In the genomic region with DNA sequence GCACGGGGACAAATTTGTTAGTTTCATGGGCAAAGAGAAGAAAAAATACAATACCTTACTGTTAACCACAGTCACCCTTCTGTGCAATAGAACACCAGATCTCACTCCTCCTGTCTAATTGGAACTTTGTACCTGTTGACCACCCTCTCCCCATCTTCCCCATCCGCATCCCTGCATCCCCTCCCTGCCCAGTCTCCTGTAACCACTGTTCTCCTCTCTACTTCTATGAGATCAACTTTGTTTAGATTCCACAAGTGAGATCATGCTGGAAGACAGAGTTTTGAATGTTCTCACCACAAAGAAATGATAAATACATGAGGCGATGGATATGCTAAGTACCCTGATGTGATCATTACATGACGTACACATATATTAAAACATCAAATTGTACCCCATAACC, we compare ENCODE assay signal across 15 cellular contexts. TPM values are rescaled to one million over a fixed set of nuclear protein-coding genes. Genes with fewer than 3 reads are reported as not detected.
A peak's percentile ranks its signal among the peaks of the same experiment; 100 is the strongest.
DNase-seq lines count a peak whose midpoint lies in the region; ATAC-seq and TF ChIP-seq lines count a peak whose summit lies in the region.
"Had no signal": no experiment of that assay in that cellular context is flagged by ENCODE, and none has a peak within 500 bp of the region (broad histone marks: within the 10 kb centered on the region; RNA-seq: fewer than 3 reads in every experiment).

No MANE protein-coding gene starts in this region.

- H3K9me3 ChIP-seq in effector memory CD4-positive, alpha-beta T cell (ENCODE audit: control insufficient read depth, low read length): no peaks in the 10 kb centered on the region
- H3K9me3 ChIP-seq: BE2C, ovary, thyroid gland had no signal

- no peak overlapping the region for H3K4me3 ChIP-seq in fibroblast of mammary gland (ENCODE audit: control insufficient read depth, low read depth, low read length)
- no peak overlapping the region for H3K4me3 ChIP-seq in effector memory CD4-positive, alpha-beta T cell (ENCODE audit: insufficient read depth, low read depth, low read length, poor library complexity, severe bottlenecking)
- H3K4me3 ChIP-seq: ovary, thyroid gland had no signal

- DNase-seq in activated naive CD4-positive, alpha-beta T cell treated with anti-CD3 and anti-CD28 coated beads, Interleukin-2, amount 50 U/mL, for 72 hours (ENCODE audit: low spot score in 2 of 2): no peak
- DNase-seq in activated naive CD4-positive, alpha-beta T cell treated with Interleukin-2 at 50 U/mL for 16 hours: no peak
- no peak for DNase-seq in activated CD4-positive, alpha-beta memory T cell treated with anti-CD3 and anti-CD28 coated beads, Interleukin-2, amount 10 ng/mL, durations not matched to agents 7 days and 5 days
- DNase-seq in fibroblast of mammary gland (ENCODE audit: low read depth) (peak; percentile 83), OCI-M1 (lab: John Stamatoyannopoulos, UW) (no peak), NCI-H2196 (lab: John Stamatoyannopoulos, UW; ENCODE audit: unreplicated experiment) (no peak)
- DNase-seq in effector memory CD4-positive, alpha-beta T cell: no peak
- DNase-seq: activated gamma-delta T cell treated with Interleukin-2 at 50 U/mL for 16 hours, left colon, NCI-H1105 treated with DMSO at 0.1 percent for 48 hours, T-helper 9 cell, thyroid gland had no signal

- TF ChIP-seq CTCF in fibroblast of mammary gland (conservative IDR thresholded peaks at IDR 0.05; ENCODE audit: control insufficient read depth, insufficient read depth, low read depth, low read length): no peak

- peak overlapping the region; percentile 97 to 98 for H3K27ac Mint-ChIP-seq in activated naive CD4-positive, alpha-beta T cell treated with anti-CD3 and anti-CD28 coated beads, Interleukin-2, amount 50 U/mL, for 72 hours
- H3K27ac Mint-ChIP-seq in activated CD4-positive, alpha-beta memory T cell treated with anti-CD3 and anti-CD28 coated beads, Interleukin-2, amount 10 ng/mL, durations not matched to agents 7 days and 5 days: peak overlapping the region; percentile 59
- peak overlapping the region; percentile 93 for H3K27ac Mint-ChIP-seq in stimulated activated memory B cell treated with anti-CD40 and anti-IgM and Interleukin-4, amounts not matched to agents 10 μg/mL and 1 μg/mL and 100 μg/mL, for 72 hours

- no peak overlapping the region for H3K4me3 Mint-ChIP-seq in activated CD4-positive, alpha-beta memory T cell treated with anti-CD3 and anti-CD28 coated beads, Interleukin-2, amount 10 ng/mL, durations not matched to agents 7 days and 5 days
- H3K4me3 Mint-ChIP-seq in stimulated activated memory B cell treated with anti-CD40 and anti-IgM and Interleukin-4, amounts not matched to agents 10 μg/mL and 1 μg/mL and 100 μg/mL, for 72 hours: no peak overlapping the region

- no peak for ATAC-seq in activated naive CD4-positive, alpha-beta T cell treated with anti-CD3 and anti-CD28 coated beads, Interleukin-2, amount 50 U/mL, for 72 hours
- no peak for ATAC-seq in stimulated activated memory B cell treated with anti-CD40 and anti-IgM and Interleukin-4, amounts not matched to agents 10 μg/mL and 1 μg/mL and 100 μg/mL, for 72 hours

- H3K27me3 Mint-ChIP-seq in activated CD4-positive, alpha-beta memory T cell treated with anti-CD3 and anti-CD28 coated beads, Interleukin-2, amount 10 ng/mL, durations not matched to agents 7 days and 5 days: no peaks in the 10 kb centered on the region
- no peaks in the 10 kb centered on the region for H3K27me3 Mint-ChIP-seq in stimulated activated memory B cell treated with anti-CD40 and anti-IgM and Interleukin-4, amounts not matched to agents 10 μg/mL and 1 μg/mL and 100 μg/mL, for 72 hours

- CTCF ChIA-PET in activated CD4-positive, alpha-beta memory T cell treated with anti-CD3 and anti-CD28 coated beads, Interleukin-2, amount 10 ng/mL, durations not matched to agents 7 days and 5 days (lab: Charles Lee): no interaction called here

- no peak overlapping the region for H3K27ac ChIP-seq in effector memory CD4-positive, alpha-beta T cell (ENCODE audit: insufficient read depth, low read length, poor library complexity, severe bottlenecking)
- H3K27ac ChIP-seq: ovary, thyroid gland had no signal

- peaks cover 5% of the 10 kb centered on the region for H3K36me3 ChIP-seq in effector memory CD4-positive, alpha-beta T cell (ENCODE audit: control insufficient read depth, insufficient read depth, low read length)
- H3K36me3 ChIP-seq: ovary had no signal

- POLR2A ChIA-PET in activated CD4-positive, alpha-beta memory T cell treated with anti-CD3 and anti-CD28 coated beads, Interleukin-2, amount 10 ng/mL, durations not matched to agents 7 days and 5 days (lab: Charles Lee): interaction anchor here (1.0 kb wide), 1 partner anchor 9 kb away, joined by 3 read pairs; no protein-coding TSS in a partner anchor

- H3K4me1 Mint-ChIP-seq in activated CD4-positive, alpha-beta memory T cell treated with anti-CD3 and anti-CD28 coated beads, Interleukin-2, amount 10 ng/mL, durations not matched to agents 7 days and 5 days: peaks cover 89% of the 10 kb centered on the region
- peaks cover 84% of the 10 kb centered on the region for H3K4me1 Mint-ChIP-seq in stimulated activated memory B cell treated with anti-CD40 and anti-IgM and Interleukin-4, amounts not matched to agents 10 μg/mL and 1 μg/mL and 100 μg/mL, for 72 hours

- H3K27me3 ChIP-seq in effector memory CD4-positive, alpha-beta T cell (replicated peaks; ENCODE audit: control insufficient read depth, insufficient read depth, low read length, poor library complexity, severe bottlenecking): no peaks in the 10 kb centered on the region
- H3K27me3 ChIP-seq: BE2C, ovary, thyroid gland had no signal

- peaks cover 26 to 36% of the 10 kb centered on the region in 2 donors for H3K36me3 Mint-ChIP-seq in activated naive CD4-positive, alpha-beta T cell treated with anti-CD3 and anti-CD28 coated beads, Interleukin-2, amount 50 U/mL, for 72 hours
- peaks cover 62% of the 10 kb centered on the region for H3K36me3 Mint-ChIP-seq in activated CD4-positive, alpha-beta memory T cell treated with anti-CD3 and anti-CD28 coated beads, Interleukin-2, amount 10 ng/mL, durations not matched to agents 7 days and 5 days (ENCODE audit: low read depth)
- H3K36me3 Mint-ChIP-seq in stimulated activated memory B cell treated with anti-CD40 and anti-IgM and Interleukin-4, amounts not matched to agents 10 μg/mL and 1 μg/mL and 100 μg/mL, for 72 hours: peaks cover 86% of the 10 kb centered on the region

- H3K4me1 ChIP-seq in effector memory CD4-positive, alpha-beta T cell (ENCODE audit: control insufficient read depth, insufficient read depth, low read length, poor library complexity, severe bottlenecking): peaks cover 16% of the 10 kb centered on the region

- H3K9me3 Mint-ChIP-seq in activated naive CD4-positive, alpha-beta T cell treated with anti-CD3 and anti-CD28 coated beads, Interleukin-2, amount 50 U/mL, for 72 hours: no peaks in the 10 kb centered on the region
- H3K9me3 Mint-ChIP-seq in activated CD4-positive, alpha-beta memory T cell treated with anti-CD3 and anti-CD28 coated beads, Interleukin-2, amount 10 ng/mL, durations not matched to agents 7 days and 5 days: peaks cover 3% of the 10 kb centered on the region
- H3K9me3 Mint-ChIP-seq in stimulated activated memory B cell treated with anti-CD40 and anti-IgM and Interleukin-4, amounts not matched to agents 10 μg/mL and 1 μg/mL and 100 μg/mL, for 72 hours: peaks cover 4% of the 10 kb centered on the region

RNA-seq across cellular contexts. Expression of a gene that starts 47.7 kb away (rescaled TPM):
- total RNA-seq in activated naive CD4-positive, alpha-beta T cell treated with anti-CD3 and anti-CD28 coated beads, Interleukin-2, amount 50 U/mL, for 72 hours: 10 to 100 TPM; 28.0 to 33.2 TPM
- total RNA-seq in activated CD4-positive, alpha-beta memory T cell treated with anti-CD3 and anti-CD28 coated beads, Interleukin-2, amount 10 ng/mL, durations not matched to agents 7 days and 5 days: 10 to 100 TPM; 30.3 to 32.4 TPM

RNA-seq across cellular contexts. Expression of a gene that starts 49.8 kb away (rescaled TPM):
- total RNA-seq in activated naive CD4-positive, alpha-beta T cell treated with anti-CD3 and anti-CD28 coated beads, Interleukin-2, amount 50 U/mL, for 72 hours: 10 to 100 TPM; 17.1 to 30.2 TPM
- 10 to 100 TPM; 24.2 to 24.7 TPM for total RNA-seq in activated CD4-positive, alpha-beta memory T cell treated with anti-CD3 and anti-CD28 coated beads, Interleukin-2, amount 10 ng/mL, durations not matched to agents 7 days and 5 days
